In genomic region chr5:96537386-96537785, GRCh38 we compare ENCODE assay signal across 9 cellular contexts.
DNase-seq lines count a peak whose midpoint lies in the region; ATAC-seq and TF ChIP-seq lines count a peak whose summit lies in the region.
"Had no signal": no experiment of that assay in that cellular context is flagged by ENCODE, and none has a peak within 500 bp of the region (broad histone marks: within the 10 kb centered on the region; RNA-seq: fewer than 3 reads in every experiment).

No MANE protein-coding gene starts in this region.

- TF ChIP-seq CTCF in progenitor cell of endocrine pancreas (IDR thresholded peaks at IDR 0.05; ENCODE audit: unreplicated experiment) = no peak

- peaks cover 2% of the 10 kb centered on the region for H3K4me1 Mint-ChIP-seq in progenitor cell of endocrine pancreas (ENCODE audit: low read depth)

- H3K27ac Mint-ChIP-seq in activated naive CD4-positive, alpha-beta T cell treated with anti-CD3 and anti-CD28 coated beads, Interleukin-2, amount 50 U/mL, for 72 hours = peak overlapping the region; percentile 85 to 93
- no peak overlapping the region for H3K27ac Mint-ChIP-seq in progenitor cell of endocrine pancreas

- no peak overlapping the region for H3K4me3 Mint-ChIP-seq in progenitor cell of endocrine pancreas (ENCODE audit: low read depth)

- DNase-seq in Daoy (ENCODE audit: low read depth) (peak; percentile 79), lung microvascular endothelial cell (ENCODE audit: low read depth in 2 of 2) (peak; percentile 92 to 94), epidermal melanocyte (ENCODE audit: insufficient read length, low spot score) (no peak), progenitor cell of endocrine pancreas (ENCODE audit: low spot score, unreplicated experiment) (no peak), NCI-H446 treated with DMSO at 0.1 percent for 48 hours (lab: John Stamatoyannopoulos, UW) (no peak)
- peak; percentile 82 for DNase-seq in Jurkat, Clone E6-1 (ENCODE audit: low read depth, low spot score)
- DNase-seq in activated naive CD4-positive, alpha-beta T cell treated with anti-CD3 and anti-CD28 coated beads, Interleukin-2, amount 50 U/mL, for 72 hours (ENCODE audit: low spot score in 2 of 2) = peak in 1 of 2 donors; percentile 23
- DNase-seq: activated CD4-positive, alpha-beta T cell treated with anti-CD3 and anti-CD28 coated beads, Interleukin-2, amount 50 U/mL, for 48 hours had no signal

- ATAC-seq in activated naive CD4-positive, alpha-beta T cell treated with anti-CD3 and anti-CD28 coated beads, Interleukin-2, amount 50 U/mL, for 72 hours = peak; percentile 85 to 98
- ATAC-seq in HG03565 (IDR thresholded peaks at IDR 0.05; ENCODE audit: unreplicated experiment) = no peak

- no peaks in the 10 kb centered on the region for H3K36me3 Mint-ChIP-seq in activated naive CD4-positive, alpha-beta T cell treated with anti-CD3 and anti-CD28 coated beads, Interleukin-2, amount 50 U/mL, for 72 hours
- H3K36me3 Mint-ChIP-seq in progenitor cell of endocrine pancreas (ENCODE audit: insufficient read depth) = no peaks in the 10 kb centered on the region

- H3K9me3 Mint-ChIP-seq in activated naive CD4-positive, alpha-beta T cell treated with anti-CD3 and anti-CD28 coated beads, Interleukin-2, amount 50 U/mL, for 72 hours = peaks cover 0 to 3% of the 10 kb centered on the region in 2 donors
- H3K9me3 Mint-ChIP-seq in progenitor cell of endocrine pancreas (ENCODE audit: low read depth) = no peaks in the 10 kb centered on the region

- H3K27me3 Mint-ChIP-seq in progenitor cell of endocrine pancreas = no peaks in the 10 kb centered on the region

- no peak overlapping the region for H3K4me3 ChIP-seq in Jurkat, Clone E6-1 (ENCODE audit: low read length)

Comparison
In these comparisons a context has a peak if more than half of its experiments do, and no peak if none do; other contexts are left out.
1. DNase-seq: peak in Daoy (single experiment), Jurkat, Clone E6-1 (single experiment) and lung microvascular endothelial cell (2 of 2); none in epidermal melanocyte (single experiment), progenitor cell of endocrine pancreas (single experiment) and NCI-H446 treated with DMSO at 0.1 percent for 48 hours (single experiment).